35 cellular contexts compared by ENCODE assay signal in genomic region chr1:6534248-6534647, GRCh38. TPM values are rescaled to one million over a fixed set of nuclear protein-coding genes. Genes with fewer than 3 reads are reported as not detected.
DNase-seq lines count a peak whose midpoint lies in the region; ATAC-seq and TF ChIP-seq lines count a peak whose summit lies in the region.
"Had no signal": no experiment of that assay in that cellular context is flagged by ENCODE, and none has a peak within 500 bp of the region (broad histone marks: within the 10 kb centered on the region; RNA-seq: fewer than 3 reads in every experiment).

No MANE protein-coding gene starts in this region.

- TF ChIP-seq CTCF in nephron progenitor cell (IDR thresholded peaks at IDR 0.05) = no peak
- no peak for TF ChIP-seq CTCF in PC-9 (conservative IDR thresholded peaks at IDR 0.05)
- no peak for TF ChIP-seq CTCF in MCF 10A (IDR thresholded peaks at IDR 0.05; ENCODE audit: unreplicated experiment)

- BruUV-seq in PC-9 (replicated peaks; lab: Mats Ljungman, UMichigan) = no TSS peak
- BruUV-seq in MCF 10A (replicated peaks; lab: Mats Ljungman, UMichigan) = no TSS peak

- H3K9me2 ChIP-seq in PC-9 (ENCODE audit: insufficient read depth) = no peaks in the 10 kb centered on the region

- no peaks in the 10 kb centered on the region for H3K27me3 Mint-ChIP-seq in stimulated activated naive CD8-positive, alpha-beta T cell treated with anti-CD3 and anti-CD28 coated beads, Interleukin-15, Interleukin-2, amounts not matched to agents 100 ng/mL and 50 ng/mL, for 24 hours
- no peaks in the 10 kb centered on the region for H3K27me3 Mint-ChIP-seq in stimulated activated naive CD8-positive, alpha-beta T cell treated with anti-CD3 and anti-CD28 coated beads, Interleukin-15, amount 100 ng/mL, for 72 hours
- no peaks in the 10 kb centered on the region for H3K27me3 Mint-ChIP-seq in dendritic cell treated with granulocyte-macrophage colony-stimulating factor and Interleukin-4, amounts not matched to agents 40 ng/mL and 50 ng/mL, for 4 days
- H3K27me3 Mint-ChIP-seq in nephron progenitor cell (ENCODE audit: low read depth, poor library complexity) (no peaks in the 10 kb centered on the region), MCF 10A (ENCODE audit: insufficient read depth, unreplicated experiment) (no peaks in the 10 kb centered on the region)
- H3K27me3 Mint-ChIP-seq: CD4-positive, alpha-beta memory T cell had no signal

- H3K4me3 Mint-ChIP-seq in stimulated activated naive CD8-positive, alpha-beta T cell treated with anti-CD3 and anti-CD28 coated beads, Interleukin-15, Interleukin-2, amounts not matched to agents 100 ng/mL and 50 ng/mL, for 24 hours = no peak overlapping the region
- no peak overlapping the region for H3K4me3 Mint-ChIP-seq in stimulated activated naive CD8-positive, alpha-beta T cell treated with anti-CD3 and anti-CD28 coated beads, Interleukin-15, amount 100 ng/mL, for 72 hours
- H3K4me3 Mint-ChIP-seq in dendritic cell treated with granulocyte-macrophage colony-stimulating factor and Interleukin-4, amounts not matched to agents 40 ng/mL and 50 ng/mL, for 4 days = no peak overlapping the region
- no peak overlapping the region for H3K4me3 Mint-ChIP-seq in nephron progenitor cell
- H3K4me3 Mint-ChIP-seq in MCF 10A (ENCODE audit: unreplicated experiment) = no peak overlapping the region
- H3K4me3 Mint-ChIP-seq: CD4-positive, alpha-beta memory T cell; GM23338; HFFc6 had no signal

- H3K27me3 ChIP-seq in aorta (ENCODE audit: control insufficient read depth in 1 of 2, insufficient read depth in 2 of 2, low read length in 1 of 2) (no peaks in the 10 kb centered on the region), PC-9 (ENCODE audit: insufficient read depth, low read depth) (no peaks in the 10 kb centered on the region)
- H3K27me3 ChIP-seq: SJSA1 had no signal

- no peaks in the 10 kb centered on the region for H3K79me2 ChIP-seq in PC-9 (ENCODE audit: low read depth)

- no peak for DNase-seq in stimulated activated naive CD8-positive, alpha-beta T cell treated with anti-CD3 and anti-CD28 coated beads, Interleukin-15, amount 100 ng/mL, for 72 hours
- no peak for DNase-seq in nephron progenitor cell
- peak; percentile 24 for DNase-seq in aorta
- DNase-seq in PC-9 = no peak
- DNase-seq in MCF 10A (ENCODE audit: unreplicated experiment) = no peak
- DNase-seq in SW 1271 (lab: John Stamatoyannopoulos, UW) = no peak
- DNase-seq: C1 segment of cervical spinal cord; Caco-2; CD4-positive, alpha-beta memory T cell; DMS 273 treated with DMSO at 0.1 percent for 48 hours; DMS79; EL; GDM1; HFFc6; Kasumi-1; MV-4-11; NCI-H1105; NCI-H146; NCI-H1930; NCI-H446; NCI-H524 treated with DMSO at 0.1 percent for 48 hours; NCI-H82; NK-92 treated with Interleukin-12 subunit alpha and Interleukin-12 subunit beta, amount 100 ng/mL, for 24 hours; PC-3; Right ventricle myocardium superior had no signal

- H3K4me2 ChIP-seq in PC-9 = no peak overlapping the region
- H3K4me2 ChIP-seq: GM23338 had no signal

- H3K27ac ChIP-seq in aorta (ENCODE audit: low read depth in 1 of 2, low read length in 2 of 2) (no peak overlapping the region), PC-9 (no peak overlapping the region)
- H3K27ac ChIP-seq: SJSA1 had no signal

- POLR2A ChIA-PET in PC-9 (lab: Charles Lee; ENCODE audit: unreplicated experiment) (no interaction called here), MCF 10A (lab: Yijun Ruan, JAX) (interaction anchor here (0.7 kb wide), 1 partner anchor 85 kb away, joined by 3 read pairs; no protein-coding TSS in a partner anchor)

- H3K4me3 ChIP-seq in aorta (ENCODE audit: low read length in 2 of 2) (no peak overlapping the region), PC-9 (no peak overlapping the region)
- H3K4me3 ChIP-seq: GM12878, GM23338, HAP-1, K562, SJSA1 had no signal

- WGBS in aorta, 2 donors = 90 to 93% methylated on average over 5 of the region's 5 CpGs

- no peak for ATAC-seq in stimulated activated naive CD8-positive, alpha-beta T cell treated with anti-CD3 and anti-CD28 coated beads, Interleukin-15, amount 100 ng/mL, for 72 hours
- ATAC-seq in aorta (ENCODE audit: low FRiP score) = no peak
- ATAC-seq: GM12878, GM23338, K562, PC-3 had no signal

- H3K9me3 ChIP-seq in aorta (ENCODE audit: control insufficient read depth, low read length) (no peaks in the 10 kb centered on the region), PC-9 (ENCODE audit: insufficient read depth, low read depth) (no peaks in the 10 kb centered on the region)
- H3K9me3 ChIP-seq: Caco-2, HAP-1, SJSA1 had no signal

- peaks cover 57% of the 10 kb centered on the region for H3K36me3 Mint-ChIP-seq in stimulated activated naive CD8-positive, alpha-beta T cell treated with anti-CD3 and anti-CD28 coated beads, Interleukin-15, Interleukin-2, amounts not matched to agents 100 ng/mL and 50 ng/mL, for 24 hours (ENCODE audit: low read depth)
- peaks cover 85% of the 10 kb centered on the region for H3K36me3 Mint-ChIP-seq in dendritic cell treated with granulocyte-macrophage colony-stimulating factor and Interleukin-4, amounts not matched to agents 40 ng/mL and 50 ng/mL, for 4 days (ENCODE audit: low read depth)
- H3K36me3 Mint-ChIP-seq in nephron progenitor cell (ENCODE audit: low read depth) (peaks cover 63% of the 10 kb centered on the region), MCF 10A (ENCODE audit: insufficient read depth, unreplicated experiment) (peaks cover 69% of the 10 kb centered on the region)

- H2AFZ ChIP-seq in PC-9 = no peak overlapping the region
- H2AFZ ChIP-seq: GM23338 had no signal

- no peaks in the 10 kb centered on the region for H4K20me1 ChIP-seq in PC-9 (ENCODE audit: insufficient read depth)

- H3K4me1 Mint-ChIP-seq in stimulated activated naive CD8-positive, alpha-beta T cell treated with anti-CD3 and anti-CD28 coated beads, Interleukin-15, Interleukin-2, amounts not matched to agents 100 ng/mL and 50 ng/mL, for 24 hours (ENCODE audit: low read depth) = no peaks in the 10 kb centered on the region
- H3K4me1 Mint-ChIP-seq in stimulated activated naive CD8-positive, alpha-beta T cell treated with anti-CD3 and anti-CD28 coated beads, Interleukin-15, amount 100 ng/mL, for 72 hours = no peaks in the 10 kb centered on the region
- peaks cover 6% of the 10 kb centered on the region for H3K4me1 Mint-ChIP-seq in dendritic cell treated with granulocyte-macrophage colony-stimulating factor and Interleukin-4, amounts not matched to agents 40 ng/mL and 50 ng/mL, for 4 days (ENCODE audit: low read depth)
- peaks cover 5% of the 10 kb centered on the region for H3K4me1 Mint-ChIP-seq in nephron progenitor cell
- H3K4me1 Mint-ChIP-seq in MCF 10A (ENCODE audit: insufficient read depth, unreplicated experiment) = no peaks in the 10 kb centered on the region
- H3K4me1 Mint-ChIP-seq: GM23338 had no signal

- no peaks in the 10 kb centered on the region for H3F3A ChIP-seq in PC-9 (ENCODE audit: insufficient read depth, low read depth)

- CTCF ChIA-PET in PC-9 (lab: Charles Lee) (no interaction called here), MCF 10A (lab: Yijun Ruan, JAX) (interaction anchor here (1.2 to 2.2 kb wide), 3 partner anchors 11 to 20 kb away, joined by 6 to 8 read pairs (median 6); partner anchors contain the start of genes NOL9 and TAS1R1)

- H3K36me3 ChIP-seq in aorta (ENCODE audit: control insufficient read depth in 1 of 2, insufficient read depth in 2 of 2, low read length in 1 of 2) (peaks cover 2 to 12% of the 10 kb centered on the region in 2 donors), PC-9 (ENCODE audit: low read depth) (no peaks in the 10 kb centered on the region)

- H3K27ac Mint-ChIP-seq in stimulated activated naive CD8-positive, alpha-beta T cell treated with anti-CD3 and anti-CD28 coated beads, Interleukin-15, Interleukin-2, amounts not matched to agents 100 ng/mL and 50 ng/mL, for 24 hours = peak overlapping the region; percentile 33
- peak overlapping the region in 1 of 2 donors; percentile 34 for H3K27ac Mint-ChIP-seq in stimulated activated naive CD8-positive, alpha-beta T cell treated with anti-CD3 and anti-CD28 coated beads, Interleukin-15, amount 100 ng/mL, for 72 hours
- peak overlapping the region; percentile 51 for H3K27ac Mint-ChIP-seq in dendritic cell treated with granulocyte-macrophage colony-stimulating factor and Interleukin-4, amounts not matched to agents 40 ng/mL and 50 ng/mL, for 4 days
- H3K27ac Mint-ChIP-seq in nephron progenitor cell = peak overlapping the region; percentile 96
- no peak overlapping the region for H3K27ac Mint-ChIP-seq in MCF 10A (ENCODE audit: low read depth, unreplicated experiment)
- H3K27ac Mint-ChIP-seq: GM23338, HFFc6 had no signal

- intact Hi-C loops in dendritic cell treated with granulocyte-macrophage colony-stimulating factor and Interleukin-4, amounts not matched to agents 40 ng/mL and 50 ng/mL, for 4 days (cut with micrococcal nuclease) = no loop called here
- intact Hi-C loops in aorta (cut with DNase I) = no loop called here
- intact Hi-C loops in PC-9 (cut with micrococcal nuclease; ENCODE audit: unreplicated experiment) = no loop called here
- intact Hi-C loops in MCF 10A (cut with micrococcal nuclease) = no loop called here

- H3K9me3 Mint-ChIP-seq in stimulated activated naive CD8-positive, alpha-beta T cell treated with anti-CD3 and anti-CD28 coated beads, Interleukin-15, Interleukin-2, amounts not matched to agents 100 ng/mL and 50 ng/mL, for 24 hours = no peaks in the 10 kb centered on the region
- H3K9me3 Mint-ChIP-seq in stimulated activated naive CD8-positive, alpha-beta T cell treated with anti-CD3 and anti-CD28 coated beads, Interleukin-15, amount 100 ng/mL, for 72 hours = no peaks in the 10 kb centered on the region
- no peaks in the 10 kb centered on the region for H3K9me3 Mint-ChIP-seq in dendritic cell treated with granulocyte-macrophage colony-stimulating factor and Interleukin-4, amounts not matched to agents 40 ng/mL and 50 ng/mL, for 4 days
- H3K9me3 Mint-ChIP-seq in nephron progenitor cell (no peaks in the 10 kb centered on the region), MCF 10A (ENCODE audit: unreplicated experiment) (no peaks in the 10 kb centered on the region)
- H3K9me3 Mint-ChIP-seq: CD4-positive, alpha-beta memory T cell; GM23338; HFFc6 had no signal

- no peaks in the 10 kb centered on the region for H3K4me1 ChIP-seq in aorta (ENCODE audit: control insufficient read depth in 1 of 2, insufficient read depth in 2 of 2, low read length in 2 of 2)
- no peaks in the 10 kb centered on the region for H3K4me1 ChIP-seq in PC-9 (replicated peaks; ENCODE audit: insufficient read depth)
- H3K4me1 ChIP-seq: Caco-2 had no signal

RNA-seq across cellular contexts. Expression of gene NOL9, which starts 20.1 kb away (rescaled TPM):
- total RNA-seq in aorta (10 to 100 TPM; 25.9 to 27.0 TPM), PC-9 (2021) (17.6 and 28.4 TPM in 2 replicates), MCF 10A (2022) (49.2 and 62.3 TPM in 2 replicates)
- 1 to 10 TPM; 1.9 to 6.5 TPM for polyA plus RNA-seq in aorta

RNA-seq across cellular contexts. Expression of gene TAS1R1, which starts 20.9 kb away (rescaled TPM):
- total RNA-seq in aorta = not detected
- 1 to 10 TPM in 1 of 2 donors, not detected in 1; 1.3 TPM for polyA plus RNA-seq in aorta
- not detected in 2 replicates for total RNA-seq in PC-9 (2021)
- not detected in 2 replicates for total RNA-seq in MCF 10A (2022)
- total RNA-seq: A673; Caco-2; CD4-positive, alpha-beta memory T cell; GM12878; GM23338; HFFc6; HT-29; K562; PC-3; Right ventricle myocardium superior; RPMI7951; SJSA1 had no signal
- polyA plus RNA-seq: CD4-positive, alpha-beta memory T cell had no signal

RNA-seq across cellular contexts. Expression of gene PLEKHG5, which starts 42.8 kb away (rescaled TPM):
- total RNA-seq in aorta (10 to 100 TPM in 1 of 2 donors, 1 to 10 TPM in 1; 6.6 to 39.3 TPM), PC-9 (2021) (11.3 and 12.6 TPM in 2 replicates), MCF 10A (2022) (32.3 and 35.9 TPM in 2 replicates)
- polyA plus RNA-seq in aorta = 1 to 10 TPM; 2.6 to 8.0 TPM

RNA-seq across cellular contexts. Expression of gene ZBTB48, which starts 45.5 kb away (rescaled TPM):
- total RNA-seq in aorta (10 to 100 TPM; 20.6 to 29.9 TPM), PC-9 (2021) (17.2 and 25.5 TPM in 2 replicates), MCF 10A (2022) (40.6 TPM in 2 replicates)
- 100 to 1,000 TPM in 1 of 2 donors, 10 to 100 TPM in 1; 25.2 to 204 TPM for polyA plus RNA-seq in aorta

Comparison
In these comparisons a context has a peak if more than half of its experiments do, and no peak if none do; other contexts are left out.
1. DNase-seq: peak in aorta (2 of 2); none in stimulated activated naive CD8-positive, alpha-beta T cell treated with anti-CD3 and anti-CD28 coated beads, Interleukin-15, amount 100 ng/mL, for 72 hours (0 of 2), nephron progenitor cell (single experiment), PC-9 (0 of 2), MCF 10A (single experiment) and SW 1271 (0 of 2).